8 cellular contexts compared by ENCODE assay signal in the genomic region with DNA sequence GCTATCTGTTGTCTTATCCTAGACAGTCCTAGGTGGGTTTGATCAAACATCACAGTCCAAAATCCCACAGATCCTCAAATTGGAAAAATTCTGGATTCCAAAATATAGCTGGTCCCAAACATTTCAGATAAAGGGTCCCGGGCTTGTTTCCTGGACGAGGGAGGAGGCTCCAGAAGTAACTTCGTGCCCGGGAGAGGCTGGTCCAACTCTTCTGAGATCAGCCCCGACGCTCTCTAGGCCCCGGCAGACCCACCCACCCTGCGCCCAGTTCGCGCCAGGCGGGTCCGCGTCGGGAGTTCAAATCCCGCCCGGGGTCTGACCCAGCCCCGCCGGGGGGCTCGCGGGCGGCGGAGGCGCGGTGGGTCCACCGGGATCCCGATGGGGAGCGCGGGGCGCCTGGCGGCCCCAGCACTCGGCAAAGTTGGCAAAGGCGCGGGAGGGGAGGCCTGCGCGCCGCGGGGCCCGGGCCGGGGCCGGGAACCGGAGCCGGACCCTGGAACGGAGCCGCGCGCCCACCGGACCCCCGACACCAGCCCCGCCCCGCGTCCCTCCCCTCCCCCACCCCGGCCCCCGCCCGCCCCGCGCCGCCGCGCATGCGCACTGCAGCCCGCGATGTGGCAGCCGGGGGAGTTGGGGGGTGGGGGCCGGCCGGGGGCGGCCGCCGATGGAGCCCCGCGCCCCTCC. TPM values are rescaled to one million over a fixed set of nuclear protein-coding genes. Genes with fewer than 3 reads are reported as not detected.
DNase-seq lines count a peak whose midpoint lies in the region; ATAC-seq and TF ChIP-seq lines count a peak whose summit lies in the region.

No MANE protein-coding gene starts in this region.

- no peak for TF ChIP-seq POLR2A in tibial nerve (IDR thresholded peaks at IDR 0.05)

- H3K9me3 ChIP-seq in endodermal cell (ENCODE audit: control insufficient read depth, low read length) (no peaks in the 10 kb centered on the region), tibial nerve (no peaks in the 10 kb centered on the region)

- peak overlapping the region; percentile 70 for H3K4me3 ChIP-seq in WI38 (ENCODE audit: low read depth, low read length)
- H3K4me3 ChIP-seq in endodermal cell (ENCODE audit: low read length) = peak overlapping the region; percentile 99
- H3K4me3 ChIP-seq in tibial nerve = peak overlapping the region; percentile 63 to 97 (median 79)

- peaks cover 25% of the 10 kb centered on the region for H3K27me3 Mint-ChIP-seq in endodermal cell (ENCODE audit: insufficient read depth)
- peaks cover 0 to 6% (median 0%) of the 10 kb centered on the region in 3 donors for H3K27me3 Mint-ChIP-seq in naive B cell

- H3K27ac Mint-ChIP-seq in endodermal cell (peak overlapping the region; percentile 22), naive B cell (peak overlapping the region; percentile 5 to 89 (median 72))

- peaks cover 29% of the 10 kb centered on the region for H3K36me3 ChIP-seq in endodermal cell (ENCODE audit: control insufficient read depth, insufficient read depth, low read length)
- peaks cover 0 to 18% (median 0%) of the 10 kb centered on the region in 3 donors for H3K36me3 ChIP-seq in tibial nerve

- TF ChIP-seq CTCF in WI38 (IDR thresholded peaks at IDR 0.05; ENCODE audit: low read depth, low read length) = no peak
- TF ChIP-seq CTCF in endodermal cell (conservative IDR thresholded peaks at IDR 0.05) = no peak
- no peak for TF ChIP-seq CTCF in tibial nerve (IDR thresholded peaks at IDR 0.05)

- peaks cover 27% of the 10 kb centered on the region for H3K4me1 Mint-ChIP-seq in endodermal cell
- H3K4me1 Mint-ChIP-seq in naive B cell = peaks cover 46 to 57% (median 48%) of the 10 kb centered on the region in 3 donors

- no peaks in the 10 kb centered on the region for H3K4me1 ChIP-seq in endodermal cell (ENCODE audit: control insufficient read depth, insufficient read depth, low read length)
- H3K4me1 ChIP-seq in tibial nerve = peaks cover 0 to 45% (median 14%) of the 10 kb centered on the region in 4 donors

- 0 to 3% methylated on average over 7 to 54 of the region's 70 CpGs for WGBS in endodermal cell (ENCODE audit: insufficient coverage in 1 of 2, insufficient read length in 1 of 2), 2 experiments
- 0 to 3% methylated on average over 2 to 20 of the region's 70 CpGs for whole genome bisulfite sequencing in tibial nerve, 2 donors

- TF ChIP-seq EP300 in tibial nerve (IDR thresholded peaks at IDR 0.05) = no peak

- DNase-seq in AG08396 (ENCODE audit: low spot score) (peak; percentile 88), endodermal cell (peak; percentile 75), naive B cell (no peak), tibial nerve (ENCODE audit: low spot score in 2 of 2) (no peak), NCI-H526 (lab: John Stamatoyannopoulos, UW) (no peak)

- H3K9me3 Mint-ChIP-seq in endodermal cell (peaks cover 2% of the 10 kb centered on the region), naive B cell (peaks cover 0 to 4% (median 0%) of the 10 kb centered on the region in 7 donors)

- H3K36me3 Mint-ChIP-seq in endodermal cell (ENCODE audit: low read depth) (peaks cover 36% of the 10 kb centered on the region), naive B cell (peaks cover 0 to 7% of the 10 kb centered on the region in 2 donors)

- H3K9ac ChIP-seq in endodermal cell (ENCODE audit: extremely low read depth, low read length, poor library complexity, severe bottlenecking) = peak overlapping the region; percentile 75

- ATAC-seq in GM18868 (IDR thresholded peaks at IDR 0.05; ENCODE audit: unreplicated experiment) (peak; percentile 28), HG03159 (IDR thresholded peaks at IDR 0.05; ENCODE audit: unreplicated experiment) (peak; percentile 31), naive B cell (ENCODE audit: low read depth in 2 of 2) (peak; percentile 48 to 50)

- H3K27me3 ChIP-seq in endodermal cell (ENCODE audit: control insufficient read depth, insufficient read depth, low read length, poor library complexity, severe bottlenecking) (no peaks in the 10 kb centered on the region), tibial nerve (no peaks in the 10 kb centered on the region)

- H3K27ac ChIP-seq in endodermal cell (ENCODE audit: low read depth, low read length) (no peak overlapping the region), tibial nerve (peak overlapping the region; percentile 64 to 83 (median 76))

- H3K4me3 Mint-ChIP-seq in endodermal cell = peak overlapping the region; percentile 71
- peak overlapping the region; percentile 73 to 90 (median 80) for H3K4me3 Mint-ChIP-seq in naive B cell

RNA-seq across cellular contexts. Expression of a gene that starts 0.5 kb away (rescaled TPM):
- 10 to 100 TPM; 50.5 to 51.3 TPM for total RNA-seq in endodermal cell
- 42.8 TPM for polyA plus RNA-seq in endodermal cell (2013, experiment 1 of 2)
- polyA plus RNA-seq in endodermal cell (2013, experiment 2 of 2) = 45.0 TPM
- polyA plus RNA-seq in naive B cell (ENCODE audit: low read depth in 6 of 6) = 1 to 10 TPM; 2.4 to 5.1 (median 3.9) TPM
- 10 to 100 TPM; 17.8 to 20.7 (median 19.1) TPM for total RNA-seq in tibial nerve

RNA-seq across cellular contexts. Expression of a gene that starts 52.9 kb away (rescaled TPM):
- total RNA-seq in endodermal cell = 10 to 100 TPM; 49.9 to 56.9 TPM
- 5.0 TPM for polyA plus RNA-seq in endodermal cell (2013, experiment 1 of 2)
- polyA plus RNA-seq in endodermal cell (2013, experiment 2 of 2) = 5.8 TPM
- not detected for polyA plus RNA-seq in naive B cell (ENCODE audit: low read depth in 6 of 6)
- 10 to 100 TPM in 2 of 4 donors, 1 to 10 TPM in 2; 2.5 to 22.2 (median 9.3) TPM for total RNA-seq in tibial nerve

Comparison
In these comparisons a context has a peak if more than half of its experiments do, and no peak if none do; other contexts are left out.
1. DNase-seq: peak in AG08396 (single experiment) and endodermal cell (single experiment); none in naive B cell (single experiment), tibial nerve (0 of 2) and NCI-H526 (0 of 2).
2. Peak in every context shown above with its lines, with median percentiles within 50 percentile points of each other: ATAC-seq and H3K4me3 ChIP-seq.